8 cellular contexts compared by ENCODE assay signal in genomic region chr11:79311461-79311860, GRCh38.
"Had no signal": no experiment of that assay in that cellular context is flagged by ENCODE, and none has a peak within 500 bp of the region (broad histone marks: within the 10 kb centered on the region; RNA-seq: fewer than 3 reads in every experiment).

No MANE protein-coding gene starts in this region.

- H3K4me3 ChIP-seq: GM23248, HAP-1, K562 had no signal

- H3K4me1 ChIP-seq: HAP-1 had no signal

- H3K9ac ChIP-seq: GM23248 had no signal

- DNase-seq: GM23248, GOT3, H7, IMR-90, KG1 had no signal

- H3K36me3 ChIP-seq: HAP-1 had no signal

- ATAC-seq: HCT116, K562 had no signal

- H3K9me3 ChIP-seq: HAP-1 had no signal

- H3K27ac ChIP-seq: GM23248 had no signal
